Comparison of ENCODE assay signal across 8 cellular contexts in genomic region chr6:34393191-34393967, GRCh38. TPM values are rescaled to one million over a fixed set of nuclear protein-coding genes. Genes with fewer than 3 reads are reported as not detected.
A peak's percentile ranks its signal among the peaks of the same experiment; 100 is the strongest.
DNase-seq lines count a peak whose midpoint lies in the region; ATAC-seq lines count a peak whose summit lies in the region.

No MANE protein-coding gene starts in this region.

- POLR2A ChIA-PET in activated CD4-positive, alpha-beta memory T cell treated with anti-CD3 and anti-CD28 coated beads for 36 hours (lab: Charles Lee): no interaction called here

- peak; percentile 2 for DNase-seq in stimulated activated CD8-positive, alpha-beta memory T cell treated with anti-CD3 and anti-CD28 coated beads, Interleukin-15, amount 100 ng/mL, for 1 hour (ENCODE audit: low read depth)
- no peak for DNase-seq in stimulated activated CD8-positive, alpha-beta memory T cell treated with anti-CD3 and anti-CD28 coated beads, Interleukin-4, amount 100 ng/mL, for 48 hours
- DNase-seq in activated CD4-positive, alpha-beta memory T cell treated with anti-CD3 and anti-CD28 coated beads for 36 hours: no peak
- no peak for DNase-seq in stimulated activated CD4-positive, alpha-beta T cell treated with anti-CD3 and anti-CD28 coated beads, Interleukin-2, amount 100 ng/mL, for 24 hours

- ATAC-seq in HG02623 (IDR thresholded peaks at IDR 0.05; ENCODE audit: unreplicated experiment) (no peak), HG02610 (IDR thresholded peaks at IDR 0.05; ENCODE audit: unreplicated experiment) (no peak)

- peak overlapping the region; percentile 87 for H3K27ac Mint-ChIP-seq in activated CD4-positive, alpha-beta memory T cell treated with anti-CD3 and anti-CD28 coated beads for 36 hours
- H3K27ac Mint-ChIP-seq in stimulated activated naive CD8-positive, alpha-beta T cell treated with anti-CD3 and anti-CD28 coated beads, Interleukin-15, Interleukin-2, amounts not matched to agents 100 ng/mL and 50 ng/mL, for 24 hours: peak overlapping the region; percentile 93

- peak overlapping the region; percentile 58 for H3K4me3 ChIP-seq in iPS-11a (ENCODE audit: low read depth, low read length)

- H3K27me3 Mint-ChIP-seq in activated CD4-positive, alpha-beta memory T cell treated with anti-CD3 and anti-CD28 coated beads for 36 hours: no peaks in the 10 kb centered on the region
- H3K27me3 Mint-ChIP-seq in stimulated activated naive CD8-positive, alpha-beta T cell treated with anti-CD3 and anti-CD28 coated beads, Interleukin-15, Interleukin-2, amounts not matched to agents 100 ng/mL and 50 ng/mL, for 24 hours: no peaks in the 10 kb centered on the region

- H3K4me1 Mint-ChIP-seq in activated CD4-positive, alpha-beta memory T cell treated with anti-CD3 and anti-CD28 coated beads for 36 hours (ENCODE audit: low read depth): peaks cover 18% of the 10 kb centered on the region
- H3K4me1 Mint-ChIP-seq in stimulated activated naive CD8-positive, alpha-beta T cell treated with anti-CD3 and anti-CD28 coated beads, Interleukin-15, Interleukin-2, amounts not matched to agents 100 ng/mL and 50 ng/mL, for 24 hours (ENCODE audit: low read depth): peaks cover 20% of the 10 kb centered on the region

- peak overlapping the region; percentile 57 for H3K4me3 Mint-ChIP-seq in activated CD4-positive, alpha-beta memory T cell treated with anti-CD3 and anti-CD28 coated beads for 36 hours
- H3K4me3 Mint-ChIP-seq in stimulated activated naive CD8-positive, alpha-beta T cell treated with anti-CD3 and anti-CD28 coated beads, Interleukin-15, Interleukin-2, amounts not matched to agents 100 ng/mL and 50 ng/mL, for 24 hours: no peak overlapping the region

- CTCF ChIA-PET in activated CD4-positive, alpha-beta memory T cell treated with anti-CD3 and anti-CD28 coated beads for 36 hours (lab: Charles Lee): interaction anchor here (0.6 to 3.3 kb wide), 6 partner anchors 22 to 212 kb away, joined by 3 to 28 read pairs (median 5); partner anchors contain the start of gene SMIM29

- intact Hi-C loops in activated CD4-positive, alpha-beta memory T cell treated with anti-CD3 and anti-CD28 coated beads for 36 hours (cut with micrococcal nuclease): loop anchor here (5.0 to 10.0 kb wide), 2 partner anchors 34 to 69 kb away; partner anchors contain the start of gene RPS10

- H3K9me3 Mint-ChIP-seq in activated CD4-positive, alpha-beta memory T cell treated with anti-CD3 and anti-CD28 coated beads for 36 hours: peaks cover 7% of the 10 kb centered on the region
- H3K9me3 Mint-ChIP-seq in stimulated activated naive CD8-positive, alpha-beta T cell treated with anti-CD3 and anti-CD28 coated beads, Interleukin-15, Interleukin-2, amounts not matched to agents 100 ng/mL and 50 ng/mL, for 24 hours: peaks cover 3% of the 10 kb centered on the region

- no peaks in the 10 kb centered on the region for H3K36me3 Mint-ChIP-seq in activated CD4-positive, alpha-beta memory T cell treated with anti-CD3 and anti-CD28 coated beads for 36 hours
- H3K36me3 Mint-ChIP-seq in stimulated activated naive CD8-positive, alpha-beta T cell treated with anti-CD3 and anti-CD28 coated beads, Interleukin-15, Interleukin-2, amounts not matched to agents 100 ng/mL and 50 ng/mL, for 24 hours (ENCODE audit: low read depth): peaks cover 4% of the 10 kb centered on the region

RNA-seq across cellular contexts. Expression of gene NUDT3, which starts 0.9 kb away (rescaled TPM):
- 10 to 100 TPM; 12.7 to 13.4 TPM for total RNA-seq in activated CD4-positive, alpha-beta memory T cell treated with anti-CD3 and anti-CD28 coated beads for 36 hours

RNA-seq across cellular contexts. Expression of gene RPS10, which starts 32.5 kb away (rescaled TPM):
- total RNA-seq in activated CD4-positive, alpha-beta memory T cell treated with anti-CD3 and anti-CD28 coated beads for 36 hours: 1,000 to 10,000 TPM; 2,106 to 2,169 TPM
